1 cellular context compared by ENCODE assay signal in the genomic region with DNA sequence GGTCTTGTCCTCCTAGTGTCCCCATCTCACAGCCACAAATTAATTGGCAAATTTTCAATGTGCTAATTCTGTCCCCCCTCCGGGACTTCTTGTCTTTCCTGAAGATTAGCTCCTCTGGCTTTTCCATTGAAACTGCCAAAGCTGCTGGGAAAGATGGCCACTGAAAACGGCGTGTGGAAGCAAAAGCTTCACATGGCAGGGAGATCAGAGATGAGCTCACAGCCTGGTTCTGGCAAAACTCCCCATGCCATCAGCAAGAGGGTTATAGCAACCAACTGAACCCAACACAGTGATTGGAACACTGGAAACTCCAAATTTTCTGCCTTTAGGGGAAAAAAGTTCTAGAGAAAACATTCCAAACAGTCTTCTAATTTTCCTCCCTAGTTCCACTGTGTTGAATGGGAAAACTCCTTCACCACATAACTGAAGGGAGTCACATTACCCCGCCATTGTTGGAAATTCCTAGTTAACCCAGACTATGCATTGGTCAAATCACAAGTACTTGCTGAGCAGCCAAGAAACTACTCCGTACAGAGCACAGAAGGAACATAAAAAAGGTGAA.
TF ChIP-seq lines count a peak whose summit lies in the region.

No MANE protein-coding gene starts in this region.

TF ChIP-seq in H1, 55 proteins besides CTCF, POLR2A, EP300 and RAD21:
- TF ChIP-seq NRF1 (IDR thresholded peaks at IDR 0.05; ENCODE audit: low read depth, low read length), result no peak
- TF ChIP-seq, protein P1, sequence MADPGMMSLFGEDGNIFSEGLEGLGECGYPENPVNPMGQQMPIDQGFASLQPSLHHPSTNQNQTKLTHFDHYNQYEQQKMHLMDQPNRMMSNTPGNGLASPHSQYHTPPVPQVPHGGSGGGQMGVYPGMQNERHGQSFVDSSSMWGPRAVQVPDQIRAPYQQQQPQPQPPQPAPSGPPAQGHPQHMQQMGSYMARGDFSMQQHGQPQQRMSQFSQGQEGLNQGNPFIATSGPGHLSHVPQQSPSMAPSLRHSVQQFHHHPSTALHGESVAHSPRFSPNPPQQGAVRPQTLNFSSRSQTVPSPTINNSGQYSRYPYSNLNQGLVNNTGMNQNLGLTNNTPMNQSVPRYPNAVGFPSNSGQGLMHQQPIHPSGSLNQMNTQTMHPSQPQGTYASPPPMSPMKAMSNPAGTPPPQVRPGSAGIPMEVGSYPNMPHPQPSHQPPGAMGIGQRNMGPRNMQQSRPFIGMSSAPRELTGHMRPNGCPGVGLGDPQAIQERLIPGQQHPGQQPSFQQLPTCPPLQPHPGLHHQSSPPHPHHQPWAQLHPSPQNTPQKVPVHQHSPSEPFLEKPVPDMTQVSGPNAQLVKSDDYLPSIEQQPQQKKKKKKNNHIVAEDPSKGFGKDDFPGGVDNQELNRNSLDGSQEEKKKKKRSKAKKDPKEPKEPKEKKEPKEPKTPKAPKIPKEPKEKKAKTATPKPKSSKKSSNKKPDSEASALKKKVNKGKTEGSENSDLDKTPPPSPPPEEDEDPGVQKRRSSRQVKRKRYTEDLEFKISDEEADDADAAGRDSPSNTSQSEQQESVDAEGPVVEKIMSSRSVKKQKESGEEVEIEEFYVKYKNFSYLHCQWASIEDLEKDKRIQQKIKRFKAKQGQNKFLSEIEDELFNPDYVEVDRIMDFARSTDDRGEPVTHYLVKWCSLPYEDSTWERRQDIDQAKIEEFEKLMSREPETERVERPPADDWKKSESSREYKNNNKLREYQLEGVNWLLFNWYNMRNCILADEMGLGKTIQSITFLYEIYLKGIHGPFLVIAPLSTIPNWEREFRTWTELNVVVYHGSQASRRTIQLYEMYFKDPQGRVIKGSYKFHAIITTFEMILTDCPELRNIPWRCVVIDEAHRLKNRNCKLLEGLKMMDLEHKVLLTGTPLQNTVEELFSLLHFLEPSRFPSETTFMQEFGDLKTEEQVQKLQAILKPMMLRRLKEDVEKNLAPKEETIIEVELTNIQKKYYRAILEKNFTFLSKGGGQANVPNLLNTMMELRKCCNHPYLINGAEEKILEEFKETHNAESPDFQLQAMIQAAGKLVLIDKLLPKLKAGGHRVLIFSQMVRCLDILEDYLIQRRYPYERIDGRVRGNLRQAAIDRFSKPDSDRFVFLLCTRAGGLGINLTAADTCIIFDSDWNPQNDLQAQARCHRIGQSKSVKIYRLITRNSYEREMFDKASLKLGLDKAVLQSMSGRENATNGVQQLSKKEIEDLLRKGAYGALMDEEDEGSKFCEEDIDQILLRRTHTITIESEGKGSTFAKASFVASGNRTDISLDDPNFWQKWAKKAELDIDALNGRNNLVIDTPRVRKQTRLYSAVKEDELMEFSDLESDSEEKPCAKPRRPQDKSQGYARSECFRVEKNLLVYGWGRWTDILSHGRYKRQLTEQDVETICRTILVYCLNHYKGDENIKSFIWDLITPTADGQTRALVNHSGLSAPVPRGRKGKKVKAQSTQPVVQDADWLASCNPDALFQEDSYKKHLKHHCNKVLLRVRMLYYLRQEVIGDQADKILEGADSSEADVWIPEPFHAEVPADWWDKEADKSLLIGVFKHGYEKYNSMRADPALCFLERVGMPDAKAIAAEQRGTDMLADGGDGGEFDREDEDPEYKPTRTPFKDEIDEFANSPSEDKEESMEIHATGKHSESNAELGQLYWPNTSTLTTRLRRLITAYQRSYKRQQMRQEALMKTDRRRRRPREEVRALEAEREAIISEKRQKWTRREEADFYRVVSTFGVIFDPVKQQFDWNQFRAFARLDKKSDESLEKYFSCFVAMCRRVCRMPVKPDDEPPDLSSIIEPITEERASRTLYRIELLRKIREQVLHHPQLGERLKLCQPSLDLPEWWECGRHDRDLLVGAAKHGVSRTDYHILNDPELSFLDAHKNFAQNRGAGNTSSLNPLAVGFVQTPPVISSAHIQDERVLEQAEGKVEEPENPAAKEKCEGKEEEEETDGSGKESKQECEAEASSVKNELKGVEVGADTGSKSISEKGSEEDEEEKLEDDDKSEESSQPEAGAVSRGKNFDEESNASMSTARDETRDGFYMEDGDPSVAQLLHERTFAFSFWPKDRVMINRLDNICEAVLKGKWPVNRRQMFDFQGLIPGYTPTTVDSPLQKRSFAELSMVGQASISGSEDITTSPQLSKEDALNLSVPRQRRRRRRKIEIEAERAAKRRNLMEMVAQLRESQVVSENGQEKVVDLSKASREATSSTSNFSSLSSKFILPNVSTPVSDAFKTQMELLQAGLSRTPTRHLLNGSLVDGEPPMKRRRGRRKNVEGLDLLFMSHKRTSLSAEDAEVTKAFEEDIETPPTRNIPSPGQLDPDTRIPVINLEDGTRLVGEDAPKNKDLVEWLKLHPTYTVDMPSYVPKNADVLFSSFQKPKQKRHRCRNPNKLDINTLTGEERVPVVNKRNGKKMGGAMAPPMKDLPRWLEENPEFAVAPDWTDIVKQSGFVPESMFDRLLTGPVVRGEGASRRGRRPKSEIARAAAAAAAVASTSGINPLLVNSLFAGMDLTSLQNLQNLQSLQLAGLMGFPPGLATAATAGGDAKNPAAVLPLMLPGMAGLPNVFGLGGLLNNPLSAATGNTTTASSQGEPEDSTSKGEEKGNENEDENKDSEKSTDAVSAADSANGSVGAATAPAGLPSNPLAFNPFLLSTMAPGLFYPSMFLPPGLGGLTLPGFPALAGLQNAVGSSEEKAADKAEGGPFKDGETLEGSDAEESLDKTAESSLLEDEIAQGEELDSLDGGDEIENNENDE (IDR thresholded peaks at IDR 0.05; ENCODE audit: insufficient replicate concordance, low read length), result no peak
- no peak for TF ChIP-seq HDAC2 (IDR thresholded peaks at IDR 0.05; ENCODE audit: borderline replicate concordance in 1 of 2, low read depth in 2 of 2, low read length in 2 of 2)
- no peak for TF ChIP-seq MAFK (IDR thresholded peaks at IDR 0.05; ENCODE audit: low read depth, low read length)
- no peak for TF ChIP-seq RNF2 (IDR thresholded peaks at IDR 0.05; ENCODE audit: borderline replicate concordance, low read depth, low read length, missing control alignments, poor library complexity, severe bottlenecking)
- no peak for TF ChIP-seq EGR1 (IDR thresholded peaks at IDR 0.05; ENCODE audit: borderline replicate concordance, low read depth, low read length)
- no peak for TF ChIP-seq KDM4A (IDR thresholded peaks at IDR 0.05; ENCODE audit: low read depth, low read length, severe bottlenecking)
- TF ChIP-seq BACH1 (IDR thresholded peaks at IDR 0.05; ENCODE audit: low read length), result no peak
